ENCODE assay signal across 8 cellular contexts in the genomic region with DNA sequence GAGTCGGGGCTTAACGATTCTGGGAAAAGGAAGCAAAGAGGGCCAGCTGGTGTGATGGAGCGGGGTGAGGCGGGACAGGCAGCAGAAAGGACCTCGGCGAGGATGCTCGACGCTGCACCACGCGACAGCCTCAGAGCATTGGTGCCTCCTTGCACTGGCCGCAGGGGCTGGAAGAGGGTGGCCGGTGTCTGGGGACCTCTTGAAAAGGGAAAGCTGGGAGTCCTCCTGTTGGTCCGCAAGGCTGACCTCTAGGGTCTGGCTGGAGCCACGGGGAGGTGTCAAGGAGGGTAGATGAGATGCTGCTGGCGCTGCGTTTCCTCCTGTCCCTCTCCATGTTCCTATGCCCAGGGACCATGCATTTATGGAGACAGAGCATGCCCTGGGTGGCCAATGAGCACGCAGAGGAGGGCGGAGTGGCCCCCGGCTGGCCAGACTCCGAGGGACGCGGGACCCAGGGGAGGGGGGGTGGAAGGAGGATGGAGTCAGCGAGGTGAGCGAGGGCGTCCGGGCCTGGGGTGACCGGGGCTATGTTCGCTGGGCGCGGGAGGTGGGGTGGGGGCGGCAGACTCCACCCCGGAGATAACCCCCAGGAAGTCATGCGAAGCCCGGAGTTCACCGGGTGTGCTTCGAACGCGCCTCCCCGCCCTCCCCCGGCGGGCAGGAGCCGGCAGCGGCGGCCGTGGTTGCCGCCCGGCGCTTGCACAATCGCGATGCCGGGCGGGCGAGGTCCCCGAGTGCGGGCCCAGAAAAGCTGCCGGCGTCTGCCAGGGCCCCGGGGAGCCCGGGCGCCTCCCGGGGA. TPM values are rescaled to one million over a fixed set of nuclear protein-coding genes. Genes with fewer than 3 reads are reported as not detected.
A peak's percentile ranks its signal among the peaks of the same experiment; 100 is the strongest.
DNase-seq lines count a peak whose midpoint lies in the region; ATAC-seq and TF ChIP-seq lines count a peak whose summit lies in the region.

A gene (minus strand): TSS at position 334 of the 799 bp plus-strand sequence. CDS start 407 bp downstream, outside the sequence.

- H3K27ac ChIP-seq in HUES6 (ENCODE audit: low read depth, low read length) (no peak within 1 kb of the TSS), mammary epithelial cell (ENCODE audit: insufficient read depth, low read depth, low read length) (no peak within 1 kb of the TSS)

- H3K4me1 ChIP-seq in HUES6 (ENCODE audit: control insufficient read depth, insufficient read depth, low read length) (peaks cover 10% of the 10 kb centered on the region), mammary epithelial cell (ENCODE audit: insufficient read depth, low read length) (peaks cover 37% of the 10 kb centered on the region)

- H3K36me3 ChIP-seq in HUES6 (ENCODE audit: control insufficient read depth, insufficient read depth, low read length) (no peaks in the 10 kb centered on the region), mammary epithelial cell (ENCODE audit: insufficient read depth, low read length) (no peaks in the 10 kb centered on the region)

- ATAC-seq in naive B cell (ENCODE audit: low read depth in 2 of 2) (no peak), GM19023 (IDR thresholded peaks at IDR 0.05; ENCODE audit: unreplicated experiment) (no peak), HG03432 (IDR thresholded peaks at IDR 0.05; ENCODE audit: unreplicated experiment) (no peak)

- no TSS peak for BruUV-seq in mammary epithelial cell (replicated peaks; lab: Mats Ljungman, UMichigan)

- peak within 1 kb of the TSS; percentile 63 for H3K4me2 ChIP-seq in mammary epithelial cell (ENCODE audit: insufficient read depth, low read depth, low read length)

- H3K79me2 ChIP-seq in mammary epithelial cell (ENCODE audit: insufficient read depth, low read length), result no peaks in the 10 kb centered on the region

- no peaks in the 10 kb centered on the region for H4K20me1 ChIP-seq in mammary epithelial cell (ENCODE audit: insufficient read depth, low read length)

- peaks cover 71% of the 10 kb centered on the region for H3K27me3 ChIP-seq in HUES6 (ENCODE audit: control insufficient read depth, insufficient read depth, low read length)
- H3K27me3 ChIP-seq in mammary epithelial cell (ENCODE audit: insufficient read depth, low read length), result no peaks in the 10 kb centered on the region

- peak within 1 kb of the TSS in 1 of 7 donors; percentile 72 for H3K27ac Mint-ChIP-seq in CD14-positive monocyte
- H3K27ac Mint-ChIP-seq in naive B cell, result peak within 1 kb of the TSS in 1 of 6 donors; percentile 11

- H3K4me3 ChIP-seq in HUES6 (ENCODE audit: low read depth, low read length), result peak within 1 kb of the TSS; percentile 42
- peak within 1 kb of the TSS in 2 of 3 experiments; percentile 23 to 24 for H3K4me3 ChIP-seq in mammary epithelial cell (replicated peaks in 1 of 3; ENCODE audit: insufficient read depth in 1 of 3, low read depth in 2 of 3, low read length in 3 of 3)

- H3K27me3 Mint-ChIP-seq in CD14-positive monocyte (ENCODE audit: low read depth in 3 of 3) (peaks cover 50 to 68% (median 68%) of the 10 kb centered on the region in 3 donors), naive B cell (peaks cover 56 to 78% (median 68%) of the 10 kb centered on the region in 3 donors)

- H3K36me3 Mint-ChIP-seq in CD14-positive monocyte (peaks cover 0 to 5% of the 10 kb centered on the region in 2 donors), naive B cell (no peaks in the 10 kb centered on the region)

- H3K9me3 ChIP-seq in HUES6 (ENCODE audit: control insufficient read depth, insufficient read depth, low read depth, low read length) (no peaks in the 10 kb centered on the region), mammary epithelial cell (replicated peaks; ENCODE audit: insufficient read depth, low read length) (no peaks in the 10 kb centered on the region)

- dilution Hi-C loops in mammary epithelial cell (cut with HindIII; ENCODE audit: low sequenced_read_pairs), result no loop called here

- no peak within 1 kb of the TSS for H3K9ac ChIP-seq in HUES6 (ENCODE audit: low read length)
- H3K9ac ChIP-seq in mammary epithelial cell (ENCODE audit: insufficient read depth, low read length), result no peak within 1 kb of the TSS

- peak within 1 kb of the TSS; percentile 73 to 89 for H3K4me3 Mint-ChIP-seq in CD14-positive monocyte
- peak within 1 kb of the TSS in 6 of 8 donors; percentile 28 to 74 (median 44) for H3K4me3 Mint-ChIP-seq in naive B cell

- peak within 1 kb of the TSS; percentile 89 for H2AFZ ChIP-seq in mammary epithelial cell (ENCODE audit: low read depth, low read length)

- intact Hi-C loops in CD14-positive monocyte (cut with micrococcal nuclease) (no loop called here), mammary epithelial cell (cut with micrococcal nuclease) (no loop called here)

- TF ChIP-seq CTCF in CD14-positive monocyte (IDR thresholded peaks at IDR 0.05) (no peak), mammary epithelial cell (conservative IDR thresholded peaks at IDR 0.05 in 1 of 2, IDR thresholded peaks at IDR 0.05 in 1 of 2; ENCODE audit: extremely low read depth in 1 of 2, insufficient read depth in 1 of 2, low read depth in 1 of 2, low read length in 2 of 2) (no peak)

- H3K9me3 Mint-ChIP-seq in CD14-positive monocyte (peaks cover 0 to 13% (median 10%) of the 10 kb centered on the region in 7 donors), naive B cell (peaks cover 0 to 1% (median 0%) of the 10 kb centered on the region in 7 donors)

- DNase-seq in CD14-positive monocyte (ENCODE audit: low spot score), result no peak
- peak; percentile 23 for DNase-seq in mammary epithelial cell
- DNase-seq in naive B cell, result no peak
- DNase-seq in NCI-H748 treated with DMSO at 0.1 percent for 48 hours (lab: John Stamatoyannopoulos, UW), result no peak
- DNase-seq in DMS79 treated with DMSO at 0.1 percent for 48 hours (lab: John Stamatoyannopoulos, UW), result no peak

- CTCF ChIA-PET in mammary epithelial cell (lab: Charles Lee; ENCODE audit: low non-redundant PET), result no interaction called here

- H3K4me1 Mint-ChIP-seq in CD14-positive monocyte (peaks cover 24% of the 10 kb centered on the region), naive B cell (peaks cover 8 to 18% (median 16%) of the 10 kb centered on the region in 3 donors)

- in situ Hi-C loops in mammary epithelial cell (cut with MboI; ENCODE audit: low sequenced_read_pairs in 2 of 2), result no loop called here

- WGBS in mammary epithelial cell (ENCODE audit: low coverage, missing lambda C conversion rate), result 12% methylated on average over 10 of the region's 61 CpGs

RNA-seq across cellular contexts. Expression of the gene that starts here (rescaled TPM):
- not detected for polyA plus RNA-seq in CD14-positive monocyte
- 1 to 10 TPM; 1.3 to 6.2 TPM for total RNA-seq in mammary epithelial cell
- 4.7 TPM for polyA plus RNA-seq in mammary epithelial cell
- polyA minus RNA-seq in mammary epithelial cell, result 8.2 TPM
- polyA plus RNA-seq in naive B cell (ENCODE audit: low read depth in 6 of 6), result not detected
